ENCODE assay signal across 8 cellular contexts in genomic region chr9:96565684-96566360, GRCh38. TPM values are rescaled to one million over a fixed set of nuclear protein-coding genes. Genes with fewer than 3 reads are reported as not detected.
DNase-seq lines count a peak whose midpoint lies in the region; ATAC-seq and TF ChIP-seq lines count a peak whose summit lies in the region.

No MANE protein-coding gene starts in this region.

- POLR2A ChIA-PET in naive thymus-derived CD8-positive, alpha-beta T cell (lab: Charles Lee), result interaction anchor here (0.5 to 2.5 kb wide), 11 partner anchors 53 to 1055 kb away, joined by 3 to 51 read pairs (median 5); partner anchors contain the start of genes CDC14B, HABP4 and SLC35D2

- ATAC-seq in naive thymus-derived CD8-positive, alpha-beta T cell, result no peak
- ATAC-seq in HG03045 (IDR thresholded peaks at IDR 0.05; ENCODE audit: unreplicated experiment), result no peak

- peak overlapping the region; percentile 53 to 95 (median 87) for H3K27ac Mint-ChIP-seq in naive thymus-derived CD8-positive, alpha-beta T cell

- H3K9me3 ChIP-seq in effector memory CD4-positive, alpha-beta T cell (ENCODE audit: control insufficient read depth, low read length), result no peaks in the 10 kb centered on the region

- DNase-seq in AG09309 (ENCODE audit: low read depth), result no peak
- DNase-seq in NCI-H226, result peak; percentile 23
- DNase-seq in effector memory CD4-positive, alpha-beta T cell, result no peak
- DNase-seq in naive thymus-derived CD8-positive, alpha-beta T cell, result no peak
- no peak for DNase-seq in UCSD-AML1 (lab: John Stamatoyannopoulos, UW; ENCODE audit: unreplicated experiment)
- no peak for DNase-seq in stimulated activated CD4-positive, alpha-beta T cell treated with anti-CD3 and anti-CD28 coated beads, Interleukin-2, amount 100 ng/mL, for 24 hours
- DNase-seq in GM19238 (ENCODE audit: insufficient read length, low spot score), result no peak

- peaks cover 0 to 10% (median 6%) of the 10 kb centered on the region in 5 donors for H3K27me3 Mint-ChIP-seq in naive thymus-derived CD8-positive, alpha-beta T cell

- H3K27me3 ChIP-seq in effector memory CD4-positive, alpha-beta T cell (replicated peaks; ENCODE audit: control insufficient read depth, insufficient read depth, low read length, poor library complexity, severe bottlenecking), result no peaks in the 10 kb centered on the region

- H3K4me1 ChIP-seq in effector memory CD4-positive, alpha-beta T cell (ENCODE audit: control insufficient read depth, insufficient read depth, low read length, poor library complexity, severe bottlenecking), result peaks cover 11% of the 10 kb centered on the region

- peak overlapping the region; percentile 82 to 92 (median 88) for H3K4me3 Mint-ChIP-seq in naive thymus-derived CD8-positive, alpha-beta T cell

- H3K4me3 ChIP-seq in AG09309 (ENCODE audit: control insufficient read depth, low read depth, low read length), result peak overlapping the region; percentile 71
- peak overlapping the region; percentile 84 for H3K4me3 ChIP-seq in effector memory CD4-positive, alpha-beta T cell (ENCODE audit: insufficient read depth, low read depth, low read length, poor library complexity, severe bottlenecking)

- no peak for TF ChIP-seq CTCF in AG09309 (IDR thresholded peaks at IDR 0.05; ENCODE audit: control insufficient read depth, insufficient read depth, low read depth, low read length, missing control alignments)

- H3K4me1 Mint-ChIP-seq in naive thymus-derived CD8-positive, alpha-beta T cell, result peaks cover 6 to 31% (median 23%) of the 10 kb centered on the region in 4 donors

- peak overlapping the region; percentile 78 for H3K27ac ChIP-seq in effector memory CD4-positive, alpha-beta T cell (ENCODE audit: insufficient read depth, low read length, poor library complexity, severe bottlenecking)

- peaks cover 0 to 4% (median 0%) of the 10 kb centered on the region in 9 donors for H3K9me3 Mint-ChIP-seq in naive thymus-derived CD8-positive, alpha-beta T cell

- peaks cover 0 to 24% (median 18%) of the 10 kb centered on the region in 3 donors for H3K36me3 Mint-ChIP-seq in naive thymus-derived CD8-positive, alpha-beta T cell

- H3K36me3 ChIP-seq in effector memory CD4-positive, alpha-beta T cell (ENCODE audit: control insufficient read depth, insufficient read depth, low read length), result no peaks in the 10 kb centered on the region

RNA-seq across cellular contexts. Expression of gene CDC14B, which starts 53.8 kb away (rescaled TPM):
- 10 to 100 TPM; 10.4 to 13.3 TPM for total RNA-seq in naive thymus-derived CD8-positive, alpha-beta T cell
- 1 to 10 TPM; 3.8 to 7.1 (median 4.8) TPM for polyA plus RNA-seq in naive thymus-derived CD8-positive, alpha-beta T cell
